ENCODE assay signal across 1 cellular context in genomic region chr11:3959015-3959917, GRCh38.
A peak's percentile ranks its signal among the peaks of the same experiment; 100 is the strongest.
TF ChIP-seq lines count a peak whose summit lies in the region.

No MANE protein-coding gene starts in this region.

TF ChIP-seq in HepG2, 621 proteins besides CTCF, POLR2A, EP300 and RAD21 (continued from another document and continues in another):
- TF ChIP-seq ZNF512B (CRISPR knock-in tag; IDR thresholded peaks at IDR 0.05; ENCODE audit: borderline replicate concordance) = no peak
- TF ChIP-seq NFIC (IDR thresholded peaks at IDR 0.05; ENCODE audit: low read length) = peak; percentile 34; the same call in 1 of the 2 replicates
- no peak for TF ChIP-seq MXD4 (CRISPR knock-in tag; IDR thresholded peaks at IDR 0.05)
- no peak for TF ChIP-seq SALL2 (CRISPR knock-in tag; IDR thresholded peaks at IDR 0.05)
- TF ChIP-seq CBX5 (CRISPR knock-in tag; IDR thresholded peaks at IDR 0.05; ENCODE audit: borderline replicate concordance) = no peak
- no peak for TF ChIP-seq ZNF7 (CRISPR knock-in tag; IDR thresholded peaks at IDR 0.05)
- TF ChIP-seq FIP1L1 (IDR thresholded peaks at IDR 0.05; ENCODE audit: borderline replicate concordance, insufficient read depth, low read depth, low read length) = no peak
- TF ChIP-seq ADNP (CRISPR knock-in tag; IDR thresholded peaks at IDR 0.05) = no peak; the same call in 1 of the 2 replicates
- TF ChIP-seq ZNF563 (CRISPR knock-in tag; IDR thresholded peaks at IDR 0.05) = no peak
- no peak for TF ChIP-seq MBNL3 (CRISPR knock-in tag; conservative IDR thresholded peaks at IDR 0.05)
- TF ChIP-seq ZNF740 (CRISPR knock-in tag; IDR thresholded peaks at IDR 0.05) = no peak
- no peak for TF ChIP-seq CCDC6 (CRISPR knock-in tag; IDR thresholded peaks at IDR 0.05)
- no peak for TF ChIP-seq ZNF737 (CRISPR knock-in tag; IDR thresholded peaks at IDR 0.05; ENCODE audit: borderline replicate concordance)
- no peak for TF ChIP-seq BHLHE40 (IDR thresholded peaks at IDR 0.05; ENCODE audit: low read length)
- TF ChIP-seq, protein P1, sequence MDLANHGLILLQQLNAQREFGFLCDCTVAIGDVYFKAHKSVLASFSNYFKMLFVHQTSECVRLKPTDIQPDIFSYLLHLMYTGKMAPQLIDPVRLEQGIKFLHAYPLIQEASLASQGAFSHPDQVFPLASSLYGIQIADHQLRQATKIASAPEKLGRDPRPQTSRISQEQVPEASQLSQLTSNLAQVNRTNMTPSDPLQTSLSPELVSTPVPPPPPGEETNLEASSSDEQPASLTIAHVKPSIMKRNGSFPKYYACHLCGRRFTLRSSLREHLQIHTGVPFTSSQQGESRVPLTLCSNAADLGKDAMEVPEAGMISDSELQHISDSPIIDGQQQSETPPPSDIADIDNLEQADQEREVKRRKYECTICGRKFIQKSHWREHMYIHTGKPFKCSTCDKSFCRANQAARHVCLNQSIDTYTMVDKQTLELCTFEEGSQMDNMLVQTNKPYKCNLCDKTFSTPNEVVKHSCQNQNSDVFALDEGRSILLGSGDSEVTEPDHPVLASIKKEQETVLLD (CRISPR knock-in tag; IDR thresholded peaks at IDR 0.05; ENCODE audit: low read depth) = no peak
- TF ChIP-seq ZNF343 (CRISPR knock-in tag; IDR thresholded peaks at IDR 0.05) = no peak
- no peak for TF ChIP-seq LBX2 (CRISPR knock-in tag; IDR thresholded peaks at IDR 0.05; ENCODE audit: borderline replicate concordance)
- TF ChIP-seq ATRX (CRISPR knock-in tag; IDR thresholded peaks at IDR 0.05; ENCODE audit: borderline replicate concordance) = no peak
- TF ChIP-seq GPN1 (CRISPR knock-in tag; IDR thresholded peaks at IDR 0.05; ENCODE audit: borderline replicate concordance) = no peak
- TF ChIP-seq REST (IDR thresholded peaks at IDR 0.05; ENCODE audit: borderline replicate concordance in 1 of 2, low read depth in 1 of 2, low read length in 2 of 2) = no peak
- TF ChIP-seq NFYB (CRISPR knock-in tag; IDR thresholded peaks at IDR 0.05) = no peak
- no peak for TF ChIP-seq RFX5 (IDR thresholded peaks at IDR 0.05; ENCODE audit: low read depth, low read length)
- no peak for TF ChIP-seq ZIK1 (CRISPR knock-in tag; IDR thresholded peaks at IDR 0.05; ENCODE audit: borderline replicate concordance, low read depth)
- TF ChIP-seq MIER2 (CRISPR knock-in tag; IDR thresholded peaks at IDR 0.05) = no peak
- TF ChIP-seq, protein P2, sequence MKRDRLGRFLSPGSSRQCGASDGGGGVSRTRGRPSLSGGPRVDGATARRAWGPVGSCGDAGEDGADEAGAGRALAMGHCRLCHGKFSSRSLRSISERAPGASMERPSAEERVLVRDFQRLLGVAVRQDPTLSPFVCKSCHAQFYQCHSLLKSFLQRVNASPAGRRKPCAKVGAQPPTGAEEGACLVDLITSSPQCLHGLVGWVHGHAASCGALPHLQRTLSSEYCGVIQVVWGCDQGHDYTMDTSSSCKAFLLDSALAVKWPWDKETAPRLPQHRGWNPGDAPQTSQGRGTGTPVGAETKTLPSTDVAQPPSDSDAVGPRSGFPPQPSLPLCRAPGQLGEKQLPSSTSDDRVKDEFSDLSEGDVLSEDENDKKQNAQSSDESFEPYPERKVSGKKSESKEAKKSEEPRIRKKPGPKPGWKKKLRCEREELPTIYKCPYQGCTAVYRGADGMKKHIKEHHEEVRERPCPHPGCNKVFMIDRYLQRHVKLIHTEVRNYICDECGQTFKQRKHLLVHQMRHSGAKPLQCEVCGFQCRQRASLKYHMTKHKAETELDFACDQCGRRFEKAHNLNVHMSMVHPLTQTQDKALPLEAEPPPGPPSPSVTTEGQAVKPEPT (CRISPR knock-in tag; IDR thresholded peaks at IDR 0.05; ENCODE audit: low read depth) = no peak
- TF ChIP-seq ZNF354B (CRISPR knock-in tag; IDR thresholded peaks at IDR 0.05) = no peak
- TF ChIP-seq ATF2 (CRISPR knock-in tag; IDR thresholded peaks at IDR 0.05) = no peak
- TF ChIP-seq, protein P3, sequence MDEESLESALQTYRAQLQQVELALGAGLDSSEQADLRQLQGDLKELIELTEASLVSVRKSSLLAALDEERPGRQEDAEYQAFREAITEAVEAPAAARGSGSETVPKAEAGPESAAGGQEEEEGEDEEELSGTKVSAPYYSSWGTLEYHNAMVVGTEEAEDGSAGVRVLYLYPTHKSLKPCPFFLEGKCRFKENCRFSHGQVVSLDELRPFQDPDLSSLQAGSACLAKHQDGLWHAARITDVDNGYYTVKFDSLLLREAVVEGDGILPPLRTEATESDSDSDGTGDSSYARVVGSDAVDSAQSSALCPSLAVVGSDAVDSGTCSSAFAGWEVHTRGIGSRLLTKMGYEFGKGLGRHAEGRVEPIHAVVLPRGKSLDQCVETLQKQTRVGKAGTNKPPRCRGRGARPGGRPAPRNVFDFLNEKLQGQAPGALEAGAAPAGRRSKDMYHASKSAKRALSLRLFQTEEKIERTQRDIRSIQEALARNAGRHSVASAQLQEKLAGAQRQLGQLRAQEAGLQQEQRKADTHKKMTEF (CRISPR knock-in tag; IDR thresholded peaks at IDR 0.05) = peak; percentile 30; the same call in 1 of the 2 replicates
- no peak for TF ChIP-seq RCOR2 (CRISPR knock-in tag; IDR thresholded peaks at IDR 0.05)
- TF ChIP-seq ARHGAP35 (CRISPR knock-in tag; IDR thresholded peaks at IDR 0.05; ENCODE audit: borderline replicate concordance) = no peak
- no peak for TF ChIP-seq IRX3 (CRISPR knock-in tag; IDR thresholded peaks at IDR 0.05; ENCODE audit: borderline replicate concordance, low read depth)
- TF ChIP-seq ISL2 (CRISPR knock-in tag; IDR thresholded peaks at IDR 0.05) = peak; percentile 66; the same call in 1 of the 2 replicates
- no peak for TF ChIP-seq PRDM15 (CRISPR knock-in tag; IDR thresholded peaks at IDR 0.05)
- peak; percentile 13; the same call in 1 of the 2 replicates for TF ChIP-seq CEBPB (IDR thresholded peaks at IDR 0.05; ENCODE audit: borderline replicate concordance, low read depth, low read length)
- TF ChIP-seq POLR2G (IDR thresholded peaks at IDR 0.05; ENCODE audit: low read depth, low read length) = no peak
- TF ChIP-seq SMARCC2 (IDR thresholded peaks at IDR 0.05) = no peak
- no peak for TF ChIP-seq HNF1A (IDR thresholded peaks at IDR 0.05; ENCODE audit: low read depth)
- TF ChIP-seq HNF1A (CRISPR knock-in tag; IDR thresholded peaks at IDR 0.05; ENCODE audit: borderline replicate concordance) = no peak
- no peak for TF ChIP-seq THAP11 (CRISPR knock-in tag; IDR thresholded peaks at IDR 0.05)
- no peak for TF ChIP-seq DMAP1 (CRISPR knock-in tag; IDR thresholded peaks at IDR 0.05)
